Comparison of ENCODE assay signal across 29 cellular contexts in genomic region chr4:8000247-8000646, GRCh38.
"Had no signal": no experiment of that assay in that cellular context is flagged by ENCODE, and none has a peak within 500 bp of the region (broad histone marks: within the 10 kb centered on the region; RNA-seq: fewer than 3 reads in every experiment).

No MANE protein-coding gene starts in this region.

- H3K36me3 ChIP-seq: cardiac muscle cell had no signal

- H3K27me3 ChIP-seq: ascending aorta, cardiac muscle cell had no signal

- ATAC-seq: activated CD8-positive, alpha-beta T cell treated with anti-CD3 and anti-CD28 coated beads for 36 hours; activated naive CD8-positive, alpha-beta T cell treated with anti-CD3 and anti-CD28 coated beads, Interleukin-2, amount 50 U/mL, for 24 hours had no signal

- H3K27ac ChIP-seq: ascending aorta, cardiac muscle cell, VCaP had no signal

- FAIRE-seq: bronchial epithelial cell, TTC549 had no signal

- DNase-seq: activated B cell treated with CpG ODN at 0.5 μM for 24 hours; activated CD4-positive, alpha-beta memory T cell treated with anti-CD3 and anti-CD28 coated beads for 36 hours; activated CD4-positive, alpha-beta T cell treated with anti-CD3 and anti-CD28 coated beads for 4 hours; activated CD4-positive, alpha-beta T cell treated with anti-CD3 and anti-CD28 coated beads, Interleukin-2, amount 10 ng/mL, durations not matched to agents 24 days and 14 days; activated CD4-positive, alpha-beta T cell treated with anti-CD3 and anti-CD28 coated beads, Interleukin-2, amount 50 U/mL, for 1 hour; activated CD4-positive, alpha-beta T cell treated with anti-CD3 and anti-CD28 coated beads, Interleukin-2, amount 50 U/mL, for 4 hours; activated CD4-positive, CD25-positive, alpha-beta regulatory T cell treated with anti-CD3 and anti-CD28 coated beads, Interleukin-2, amount 50 U/mL, for 72 hours; activated CD8-positive, alpha-beta memory T cell treated with anti-CD3 and anti-CD28 coated beads, Interleukin-2, amount 50 U/mL, for 4 hours; activated CD8-positive, alpha-beta T cell treated with anti-CD3 and anti-CD28 coated beads for 36 hours; activated effector memory CD4-positive, alpha-beta T cell treated with Interleukin-2 at 50 U/mL for 16 hours; activated gamma-delta T cell; activated naive CD4-positive, alpha-beta T cell treated with anti-CD3 and anti-CD28 coated beads, Interleukin-2, amount 10 ng/mL, durations not matched to agents 7 days and 5 days; activated naive CD4-positive, alpha-beta T cell treated with Interleukin-2 at 50 U/mL for 16 hours; activated naive CD8-positive, alpha-beta T cell treated with anti-CD3 and anti-CD28 coated beads, Interleukin-2, amount 10 ng/mL, durations not matched to agents 7 days and 5 days; activated naive CD8-positive, alpha-beta T cell treated with anti-CD3 and anti-CD28 coated beads, Interleukin-2, amount 50 U/mL, for 24 hours; activated T-cell treated with anti-CD3 and anti-CD28 coated beads, Interleukin-2, amount 50 U/mL, for 24 hours; activated T-cell treated with anti-CD3 and anti-CD28 coated beads, Interleukin-2, amount 50 U/mL, for 48 hours; amygdala; anterior cingulate cortex; caudate nucleus; cerebellar nuclear complex; T-helper 1 cell; T-helper 2 cell; T-helper 9 cell had no signal

- H3K4me1 ChIP-seq: ascending aorta had no signal

- H3K4me3 ChIP-seq: ascending aorta, cardiac muscle cell had no signal

- H3K9me3 ChIP-seq: ascending aorta had no signal
